ENCODE assay signal across 2 cellular contexts in the genomic region with DNA sequence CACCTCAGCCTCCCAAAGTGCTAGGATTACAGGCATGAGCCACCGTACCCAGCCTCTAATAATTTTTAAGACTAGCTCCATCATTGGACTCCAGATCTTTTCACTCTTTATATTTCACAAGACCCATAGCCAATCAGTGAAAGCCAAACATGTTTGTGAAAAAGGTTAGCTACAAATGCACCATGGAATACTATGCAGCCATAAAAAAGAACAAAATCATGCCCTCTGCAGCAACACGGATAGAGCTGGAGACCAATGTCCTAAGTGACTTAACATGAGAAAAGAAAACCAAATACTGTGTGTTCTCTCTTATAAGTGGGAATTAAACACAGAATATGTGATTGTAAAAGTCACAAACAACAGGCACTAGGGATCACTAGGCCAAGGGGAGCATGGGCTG.
TF ChIP-seq lines count a peak whose summit lies in the region.

No MANE protein-coding gene starts in this region.

TF ChIP-seq in HepG2, 621 proteins besides CTCF, POLR2A, EP300 and RAD21:
- TF ChIP-seq ZMYM3 (CRISPR knock-in tag; IDR thresholded peaks at IDR 0.05), result peak; percentile 35; the same call in 1 of the 2 replicates
- no peak for TF ChIP-seq NR2F6 (IDR thresholded peaks at IDR 0.05)
- no peak for TF ChIP-seq NR2F6 (CRISPR knock-in tag; IDR thresholded peaks at IDR 0.05)
- TF ChIP-seq MTF1 (CRISPR knock-in tag; IDR thresholded peaks at IDR 0.05), result no peak

TF ChIP-seq in K562, 482 proteins besides CTCF, POLR2A, EP300 and RAD21:
- TF ChIP-seq DIDO1 (tag; IDR thresholded peaks at IDR 0.05; ENCODE audit: low read depth), result no peak
- no peak for TF ChIP-seq SMC3 (conservative IDR thresholded peaks at IDR 0.05; ENCODE audit: insufficient read depth, low read depth, low read length)
- TF ChIP-seq RHOXF2B (CRISPR knock-in tag; conservative IDR thresholded peaks at IDR 0.05), result no peak
- no peak for TF ChIP-seq ZNF24 (IDR thresholded peaks at IDR 0.05)
- TF ChIP-seq TEAD4 (IDR thresholded peaks at IDR 0.05; ENCODE audit: low read length), result no peak
- TF ChIP-seq TEAD4 (CRISPR knock-in tag; IDR thresholded peaks at IDR 0.05; ENCODE audit: borderline replicate concordance), result no peak
- no peak for TF ChIP-seq GABPB2 (CRISPR knock-in tag; conservative IDR thresholded peaks at IDR 0.05)
- TF ChIP-seq, protein P1, sequence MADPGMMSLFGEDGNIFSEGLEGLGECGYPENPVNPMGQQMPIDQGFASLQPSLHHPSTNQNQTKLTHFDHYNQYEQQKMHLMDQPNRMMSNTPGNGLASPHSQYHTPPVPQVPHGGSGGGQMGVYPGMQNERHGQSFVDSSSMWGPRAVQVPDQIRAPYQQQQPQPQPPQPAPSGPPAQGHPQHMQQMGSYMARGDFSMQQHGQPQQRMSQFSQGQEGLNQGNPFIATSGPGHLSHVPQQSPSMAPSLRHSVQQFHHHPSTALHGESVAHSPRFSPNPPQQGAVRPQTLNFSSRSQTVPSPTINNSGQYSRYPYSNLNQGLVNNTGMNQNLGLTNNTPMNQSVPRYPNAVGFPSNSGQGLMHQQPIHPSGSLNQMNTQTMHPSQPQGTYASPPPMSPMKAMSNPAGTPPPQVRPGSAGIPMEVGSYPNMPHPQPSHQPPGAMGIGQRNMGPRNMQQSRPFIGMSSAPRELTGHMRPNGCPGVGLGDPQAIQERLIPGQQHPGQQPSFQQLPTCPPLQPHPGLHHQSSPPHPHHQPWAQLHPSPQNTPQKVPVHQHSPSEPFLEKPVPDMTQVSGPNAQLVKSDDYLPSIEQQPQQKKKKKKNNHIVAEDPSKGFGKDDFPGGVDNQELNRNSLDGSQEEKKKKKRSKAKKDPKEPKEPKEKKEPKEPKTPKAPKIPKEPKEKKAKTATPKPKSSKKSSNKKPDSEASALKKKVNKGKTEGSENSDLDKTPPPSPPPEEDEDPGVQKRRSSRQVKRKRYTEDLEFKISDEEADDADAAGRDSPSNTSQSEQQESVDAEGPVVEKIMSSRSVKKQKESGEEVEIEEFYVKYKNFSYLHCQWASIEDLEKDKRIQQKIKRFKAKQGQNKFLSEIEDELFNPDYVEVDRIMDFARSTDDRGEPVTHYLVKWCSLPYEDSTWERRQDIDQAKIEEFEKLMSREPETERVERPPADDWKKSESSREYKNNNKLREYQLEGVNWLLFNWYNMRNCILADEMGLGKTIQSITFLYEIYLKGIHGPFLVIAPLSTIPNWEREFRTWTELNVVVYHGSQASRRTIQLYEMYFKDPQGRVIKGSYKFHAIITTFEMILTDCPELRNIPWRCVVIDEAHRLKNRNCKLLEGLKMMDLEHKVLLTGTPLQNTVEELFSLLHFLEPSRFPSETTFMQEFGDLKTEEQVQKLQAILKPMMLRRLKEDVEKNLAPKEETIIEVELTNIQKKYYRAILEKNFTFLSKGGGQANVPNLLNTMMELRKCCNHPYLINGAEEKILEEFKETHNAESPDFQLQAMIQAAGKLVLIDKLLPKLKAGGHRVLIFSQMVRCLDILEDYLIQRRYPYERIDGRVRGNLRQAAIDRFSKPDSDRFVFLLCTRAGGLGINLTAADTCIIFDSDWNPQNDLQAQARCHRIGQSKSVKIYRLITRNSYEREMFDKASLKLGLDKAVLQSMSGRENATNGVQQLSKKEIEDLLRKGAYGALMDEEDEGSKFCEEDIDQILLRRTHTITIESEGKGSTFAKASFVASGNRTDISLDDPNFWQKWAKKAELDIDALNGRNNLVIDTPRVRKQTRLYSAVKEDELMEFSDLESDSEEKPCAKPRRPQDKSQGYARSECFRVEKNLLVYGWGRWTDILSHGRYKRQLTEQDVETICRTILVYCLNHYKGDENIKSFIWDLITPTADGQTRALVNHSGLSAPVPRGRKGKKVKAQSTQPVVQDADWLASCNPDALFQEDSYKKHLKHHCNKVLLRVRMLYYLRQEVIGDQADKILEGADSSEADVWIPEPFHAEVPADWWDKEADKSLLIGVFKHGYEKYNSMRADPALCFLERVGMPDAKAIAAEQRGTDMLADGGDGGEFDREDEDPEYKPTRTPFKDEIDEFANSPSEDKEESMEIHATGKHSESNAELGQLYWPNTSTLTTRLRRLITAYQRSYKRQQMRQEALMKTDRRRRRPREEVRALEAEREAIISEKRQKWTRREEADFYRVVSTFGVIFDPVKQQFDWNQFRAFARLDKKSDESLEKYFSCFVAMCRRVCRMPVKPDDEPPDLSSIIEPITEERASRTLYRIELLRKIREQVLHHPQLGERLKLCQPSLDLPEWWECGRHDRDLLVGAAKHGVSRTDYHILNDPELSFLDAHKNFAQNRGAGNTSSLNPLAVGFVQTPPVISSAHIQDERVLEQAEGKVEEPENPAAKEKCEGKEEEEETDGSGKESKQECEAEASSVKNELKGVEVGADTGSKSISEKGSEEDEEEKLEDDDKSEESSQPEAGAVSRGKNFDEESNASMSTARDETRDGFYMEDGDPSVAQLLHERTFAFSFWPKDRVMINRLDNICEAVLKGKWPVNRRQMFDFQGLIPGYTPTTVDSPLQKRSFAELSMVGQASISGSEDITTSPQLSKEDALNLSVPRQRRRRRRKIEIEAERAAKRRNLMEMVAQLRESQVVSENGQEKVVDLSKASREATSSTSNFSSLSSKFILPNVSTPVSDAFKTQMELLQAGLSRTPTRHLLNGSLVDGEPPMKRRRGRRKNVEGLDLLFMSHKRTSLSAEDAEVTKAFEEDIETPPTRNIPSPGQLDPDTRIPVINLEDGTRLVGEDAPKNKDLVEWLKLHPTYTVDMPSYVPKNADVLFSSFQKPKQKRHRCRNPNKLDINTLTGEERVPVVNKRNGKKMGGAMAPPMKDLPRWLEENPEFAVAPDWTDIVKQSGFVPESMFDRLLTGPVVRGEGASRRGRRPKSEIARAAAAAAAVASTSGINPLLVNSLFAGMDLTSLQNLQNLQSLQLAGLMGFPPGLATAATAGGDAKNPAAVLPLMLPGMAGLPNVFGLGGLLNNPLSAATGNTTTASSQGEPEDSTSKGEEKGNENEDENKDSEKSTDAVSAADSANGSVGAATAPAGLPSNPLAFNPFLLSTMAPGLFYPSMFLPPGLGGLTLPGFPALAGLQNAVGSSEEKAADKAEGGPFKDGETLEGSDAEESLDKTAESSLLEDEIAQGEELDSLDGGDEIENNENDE (IDR thresholded peaks at IDR 0.05; ENCODE audit: low read depth, low read length), result no peak
- peak; percentile 71 for TF ChIP-seq RBM25 (IDR thresholded peaks at IDR 0.05; ENCODE audit: low read depth, low read length, severe bottlenecking)
- peak; percentile 46; the same call in 1 of the 2 replicates for TF ChIP-seq BCOR (IDR thresholded peaks at IDR 0.05)
- TF ChIP-seq, protein P2, sequence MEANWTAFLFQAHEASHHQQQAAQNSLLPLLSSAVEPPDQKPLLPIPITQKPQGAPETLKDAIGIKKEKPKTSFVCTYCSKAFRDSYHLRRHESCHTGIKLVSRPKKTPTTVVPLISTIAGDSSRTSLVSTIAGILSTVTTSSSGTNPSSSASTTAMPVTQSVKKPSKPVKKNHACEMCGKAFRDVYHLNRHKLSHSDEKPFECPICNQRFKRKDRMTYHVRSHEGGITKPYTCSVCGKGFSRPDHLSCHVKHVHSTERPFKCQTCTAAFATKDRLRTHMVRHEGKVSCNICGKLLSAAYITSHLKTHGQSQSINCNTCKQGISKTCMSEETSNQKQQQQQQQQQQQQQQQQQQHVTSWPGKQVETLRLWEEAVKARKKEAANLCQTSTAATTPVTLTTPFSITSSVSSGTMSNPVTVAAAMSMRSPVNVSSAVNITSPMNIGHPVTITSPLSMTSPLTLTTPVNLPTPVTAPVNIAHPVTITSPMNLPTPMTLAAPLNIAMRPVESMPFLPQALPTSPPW (CRISPR knock-in tag; IDR thresholded peaks at IDR 0.05), result no peak
- TF ChIP-seq ZNF318 (IDR thresholded peaks at IDR 0.05; ENCODE audit: borderline replicate concordance in 1 of 2, low read depth in 1 of 2), result no peak
- TF ChIP-seq ZNF146 (CRISPR knock-in tag; IDR thresholded peaks at IDR 0.05; ENCODE audit: unreplicated experiment), result peak; percentile 92
- no peak for TF ChIP-seq BDP1 (IDR thresholded peaks at IDR 0.05; ENCODE audit: insufficient read depth, insufficient read length)
- no peak for TF ChIP-seq PHF21A (IDR thresholded peaks at IDR 0.05; ENCODE audit: borderline replicate concordance, low read depth)
- no peak for TF ChIP-seq JUN (IDR thresholded peaks at IDR 0.05; ENCODE audit: borderline replicate concordance, low read depth, low read length)
- TF ChIP-seq JUN (CRISPR knock-in tag; IDR thresholded peaks at IDR 0.05; ENCODE audit: borderline replicate concordance), result no peak
- no peak for TF ChIP-seq CHCHD3 (CRISPR knock-in tag; IDR thresholded peaks at IDR 0.05)
- no peak for TF ChIP-seq ZFP91 (CRISPR knock-in tag; IDR thresholded peaks at IDR 0.05)
- TF ChIP-seq PYGO2 (tag; IDR thresholded peaks at IDR 0.05), result no peak
- no peak for TF ChIP-seq PHF8 (IDR thresholded peaks at IDR 0.05; ENCODE audit: borderline replicate concordance, low read length)
- TF ChIP-seq CBX8 (IDR thresholded peaks at IDR 0.05; ENCODE audit: borderline replicate concordance, extremely low read depth, low read depth, low read length, poor library complexity, severe bottlenecking), result no peak
